In genomic region chr10:79392020-79392398, GRCh38 we compare ENCODE assay signal across 1 cellular context.
TF ChIP-seq lines count a peak whose summit lies in the region.

No MANE protein-coding gene starts in this region.

TF ChIP-seq in SK-N-SH treated with all-trans-retinoic acid at 6 μM for 48 hours, 23 proteins besides CTCF, POLR2A, EP300 and RAD21 (continued from another document):
- no peak for TF ChIP-seq CREB5 (CRISPR knock-in tag; IDR thresholded peaks at IDR 0.05; ENCODE audit: low read depth)
- TF ChIP-seq BACH2 (CRISPR knock-in tag; IDR thresholded peaks at IDR 0.05; ENCODE audit: borderline replicate concordance): no peak
- TF ChIP-seq PPARA (CRISPR knock-in tag; IDR thresholded peaks at IDR 0.05; ENCODE audit: borderline replicate concordance): no peak
